ENCODE assay signal across 20 cellular contexts in the genomic region with DNA sequence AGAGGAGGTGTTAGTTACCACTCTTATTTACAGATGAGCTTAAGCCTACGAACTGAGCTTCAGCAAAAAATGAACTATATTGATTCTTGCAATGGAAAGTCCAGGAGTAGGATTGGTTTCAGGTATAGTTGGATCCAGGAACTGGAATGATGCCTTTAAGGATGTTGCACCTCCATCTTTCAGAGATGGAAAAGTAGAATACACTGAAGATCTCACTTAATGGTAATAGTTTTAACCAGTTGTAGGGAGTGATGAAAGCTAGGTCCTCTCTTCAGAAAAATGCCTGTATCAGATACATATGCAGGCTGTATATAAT. TPM values are rescaled to one million over a fixed set of nuclear protein-coding genes. Genes with fewer than 3 reads are reported as not detected.
"Had no signal": no experiment of that assay in that cellular context is flagged by ENCODE, and none has a peak within 500 bp of the region (broad histone marks: within the 10 kb centered on the region; RNA-seq: fewer than 3 reads in every experiment).

No MANE protein-coding gene starts in this region.

- H3K9ac ChIP-seq: SK-N-SH had no signal

- H3K9me3 ChIP-seq: MG63, SK-N-SH had no signal

- H3K4me2 ChIP-seq: SK-N-SH had no signal

- FAIRE-seq: RCC 7860 had no signal

- H3K36me3 ChIP-seq: MG63 had no signal

- DNase-seq: IMR-90, Karpas-422, KG1, MG63, NCI-H1092 treated with DMSO at 0.1 percent for 48 hours, NCI-H1436, NCI-H187, NCI-H2029, NCI-H2081 treated with DMSO at 0.1 percent for 48 hours, NCI-H2171, NCI-H226, NCI-H446, NCI-H510A, NCI-H524 treated with DMSO at 0.1 percent for 48 hours, NCI-H69, NCI-H774, RPMI8226, SK-N-SH had no signal

- H3K27me3 ChIP-seq: MG63 had no signal

- H3K4me3 ChIP-seq: MG63 had no signal

RNA-seq across cellular contexts. Expression of gene SLC28A1, which starts 2.5 kb away (rescaled TPM):
- total RNA-seq: IMR-90, SK-MEL-5 had no signal
- polyA plus RNA-seq: IMR-90, SK-N-SH had no signal
